ENCODE assay signal across 9 cellular contexts in the genomic region with DNA sequence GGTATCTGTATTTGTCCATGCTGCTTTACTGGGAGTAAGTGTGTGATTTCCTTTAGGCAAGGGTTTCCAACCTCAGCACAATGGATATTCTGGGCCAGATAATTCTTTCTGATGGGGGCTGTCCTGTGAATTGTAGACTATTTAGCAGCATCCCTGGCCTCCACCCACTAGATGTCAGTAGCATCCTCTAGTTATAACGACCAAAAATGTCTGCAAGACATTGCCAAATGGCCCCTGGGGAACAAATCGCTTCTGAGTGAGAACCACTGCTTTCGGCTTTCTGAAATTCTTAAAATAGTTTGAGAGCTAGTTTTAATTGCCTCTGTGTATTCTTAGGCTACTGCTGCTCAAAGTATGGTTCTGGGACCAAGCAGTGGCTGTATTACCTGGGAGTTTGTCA.
DNase-seq lines count a peak whose midpoint lies in the region; ATAC-seq, FAIRE-seq and TF ChIP-seq lines count a peak whose summit lies in the region.
"Had no signal": no experiment of that assay in that cellular context is flagged by ENCODE, and none has a peak within 500 bp of the region (broad histone marks: within the 10 kb centered on the region; RNA-seq: fewer than 3 reads in every experiment).

No MANE protein-coding gene starts in this region.

- H3F3A ChIP-seq in MM.1S (ENCODE audit: insufficient read depth, low read length), result no peaks in the 10 kb centered on the region

- H3K79me2 ChIP-seq in HepG2 (ENCODE audit: insufficient read depth, low read length) (no peaks in the 10 kb centered on the region), MM.1S (ENCODE audit: low read length) (no peaks in the 10 kb centered on the region)
- H3K79me2 ChIP-seq: parathyroid adenoma had no signal

- no peaks in the 10 kb centered on the region for H3K9me3 Mint-ChIP-seq in type B pancreatic cell

- TF ChIP-seq CTCF in HepG2 (CRISPR knock-in tag; IDR thresholded peaks at IDR 0.05) (no peak), right lobe of liver (IDR thresholded peaks at IDR 0.05) (peak in 2 of 4 donors; percentile 11 to 12), MM.1S (IDR thresholded peaks at IDR 0.05; ENCODE audit: low read length) (peak; percentile 44), type B pancreatic cell (conservative IDR thresholded peaks at IDR 0.05) (peak; percentile 45), suprapubic skin (IDR thresholded peaks at IDR 0.05) (no peak)

- H3K9me2 ChIP-seq in MM.1S (replicated peaks; ENCODE audit: insufficient read depth, low read length), result no peaks in the 10 kb centered on the region

- no TSS peak for BruUV-seq in HepG2 (replicated peaks; lab: Mats Ljungman, UMichigan)

- POLR2A ChIA-PET in HepG2 (lab: Yijun Ruan, JAX), result no interaction called here

- intact Hi-C loops in HepG2 (cut with micrococcal nuclease; ENCODE audit: unreplicated experiment), result no loop called here
- intact Hi-C loops in right lobe of liver (cut with DNase I), result no loop called here

- TF ChIP-seq POLR2A in HepG2 (IDR thresholded peaks at IDR 0.05; ENCODE audit: insufficient read depth in 1 of 2, low read depth in 2 of 2, low read length in 2 of 2) (no peak), right lobe of liver (IDR thresholded peaks at IDR 0.05) (no peak), suprapubic skin (IDR thresholded peaks at IDR 0.05) (no peak)

- no peaks in the 10 kb centered on the region for H3K4me1 Mint-ChIP-seq in type B pancreatic cell (ENCODE audit: unreplicated experiment)

- DNase-seq in HepG2 (ENCODE audit: low spot score), result no peak
- DNase-seq in right lobe of liver, result no peak
- DNase-seq in MM.1S, result peak; percentile 22
- no peak for DNase-seq in epithelial cell of prostate (ENCODE audit: low read depth, low spot score)
- no peak for DNase-seq in type B pancreatic cell (ENCODE audit: extremely low spot score, unreplicated experiment)
- DNase-seq in suprapubic skin (ENCODE audit: low spot score in 2 of 2), result no peak
- no peak for DNase-seq in NCI-H1417 (lab: John Stamatoyannopoulos, UW)

- in situ Hi-C loops in HepG2 (cut with HindIII; ENCODE audit: extremely low pct_ligation_motif_present, low pct_unique_long_range_greater_than_20kb), result no loop called here

- 0% methylated on average over 1 of the region's 3 CpGs for WGBS in HepG2 (ENCODE audit: low lambda C conversion rate)
- 48% methylated on average over 3 of the region's 3 CpGs for WGBS in right lobe of liver (ENCODE audit: insufficient coverage, low coverage, low lambda C conversion rate, missing lambda C conversion rate)
- WGBS in suprapubic skin, result 17% methylated on average over 2 of the region's 3 CpGs

- H2AFZ ChIP-seq in HepG2 (ENCODE audit: low read length) (no peak overlapping the region), MM.1S (ENCODE audit: low read length) (peak overlapping the region; percentile 29; the same call in 1 of the 2 replicates)
- H2AFZ ChIP-seq: parathyroid adenoma had no signal

- TF ChIP-seq RAD21 in HepG2 (CRISPR knock-in tag; IDR thresholded peaks at IDR 0.05), result no peak

- no peaks in the 10 kb centered on the region for H3K36me3 Mint-ChIP-seq in type B pancreatic cell

- H4K20me1 ChIP-seq in HepG2 (ENCODE audit: insufficient read depth, low read length) (no peaks in the 10 kb centered on the region), MM.1S (ENCODE audit: insufficient read depth, low read length) (no peaks in the 10 kb centered on the region)

- TF ChIP-seq EP300 in HepG2 (IDR thresholded peaks at IDR 0.05; ENCODE audit: low read depth in 2 of 2, low read length in 2 of 2), result no peak
- TF ChIP-seq EP300 in HepG2 (CRISPR knock-in tag; IDR thresholded peaks at IDR 0.05; ENCODE audit: borderline replicate concordance), result no peak
- TF ChIP-seq EP300 in suprapubic skin (IDR thresholded peaks at IDR 0.05), result no peak

- H3K36me3 ChIP-seq in HepG2 (replicated peaks in 1 of 2; ENCODE audit: control insufficient read depth in 1 of 2, insufficient read depth in 2 of 2, low read length in 2 of 2) (no peaks in the 10 kb centered on the region), right lobe of liver (no peaks in the 10 kb centered on the region), MM.1S (replicated peaks; ENCODE audit: insufficient read depth, low read length) (no peaks in the 10 kb centered on the region), suprapubic skin (no peaks in the 10 kb centered on the region)

- H3K27me3 ChIP-seq in HepG2 (ENCODE audit: control insufficient read depth in 1 of 2, insufficient read depth in 2 of 2, low read length in 2 of 2) (no peaks in the 10 kb centered on the region), right lobe of liver (no peaks in the 10 kb centered on the region), MM.1S (replicated peaks; ENCODE audit: insufficient read depth, low read length) (no peaks in the 10 kb centered on the region), suprapubic skin (no peaks in the 10 kb centered on the region)

- H3K4me3 ChIP-seq in HepG2 (replicated peaks in 1 of 3; ENCODE audit: insufficient read depth in 1 of 3, low read depth in 2 of 3, low read length in 3 of 3) (no peak overlapping the region), right lobe of liver (no peak overlapping the region), MM.1S (ENCODE audit: low read length) (no peak overlapping the region), suprapubic skin (no peak overlapping the region)

- H3K27me3 Mint-ChIP-seq in type B pancreatic cell, result peaks cover 3% of the 10 kb centered on the region

- H3K9ac ChIP-seq in HepG2 (ENCODE audit: insufficient read depth, low read depth, low read length), result no peak overlapping the region
- no peak overlapping the region for H3K9ac ChIP-seq in MM.1S (ENCODE audit: low read length)
- H3K9ac ChIP-seq: parathyroid adenoma had no signal

- no peak overlapping the region for H3K4me3 Mint-ChIP-seq in type B pancreatic cell

- H3K9me3 ChIP-seq in HepG2 (ENCODE audit: low read length) (no peaks in the 10 kb centered on the region), right lobe of liver (no peaks in the 10 kb centered on the region), MM.1S (replicated peaks; ENCODE audit: insufficient read depth, low read length) (no peaks in the 10 kb centered on the region), suprapubic skin (no peaks in the 10 kb centered on the region)

- H3K27ac Mint-ChIP-seq in type B pancreatic cell, result no peak overlapping the region

- no peak for ATAC-seq in HepG2
- ATAC-seq in right lobe of liver, result no peak
- ATAC-seq in GM21619 (IDR thresholded peaks at IDR 0.05; ENCODE audit: unreplicated experiment), result no peak

- FAIRE-seq in HepG2 (lab: Jason Lieb, UNC), result no peak

- H3K4me1 ChIP-seq in HepG2 (ENCODE audit: insufficient read depth, low read length) (no peaks in the 10 kb centered on the region), right lobe of liver (no peaks in the 10 kb centered on the region), MM.1S (ENCODE audit: low read length) (no peaks in the 10 kb centered on the region), suprapubic skin (no peaks in the 10 kb centered on the region)
- H3K4me1 ChIP-seq: parathyroid adenoma had no signal

- H3K4me2 ChIP-seq in HepG2 (ENCODE audit: low read depth, low read length) (no peak overlapping the region), MM.1S (ENCODE audit: low read depth, low read length) (no peak overlapping the region)

- CTCF ChIA-PET in HepG2 (lab: Yijun Ruan, JAX; ENCODE audit: low intra/inter-chr PET ratio, low total read pairs), result no interaction called here

- no peak overlapping the region for H3K27ac ChIP-seq in HepG2 (ENCODE audit: extremely low read length, insufficient read depth, low read length)
- H3K27ac ChIP-seq in right lobe of liver, result no peak overlapping the region
- no peak overlapping the region for H3K27ac ChIP-seq in MM.1S (ENCODE audit: low read length)
- H3K27ac ChIP-seq in epithelial cell of prostate, result peak overlapping the region; percentile 72
- H3K27ac ChIP-seq in suprapubic skin, result no peak overlapping the region
- H3K27ac ChIP-seq: parathyroid adenoma had no signal

TF ChIP-seq in HepG2, 621 proteins besides CTCF, POLR2A, EP300 and RAD21 (continues in another document):
- TF ChIP-seq ZNF703 (CRISPR knock-in tag; IDR thresholded peaks at IDR 0.05; ENCODE audit: borderline replicate concordance) (no peak), MLX (CRISPR knock-in tag; IDR thresholded peaks at IDR 0.05) (no peak), MXD4 (CRISPR knock-in tag; IDR thresholded peaks at IDR 0.05) (no peak), ZNF839 (CRISPR knock-in tag; IDR thresholded peaks at IDR 0.05; ENCODE audit: borderline replicate concordance) (no peak), STAG1 (CRISPR knock-in tag; IDR thresholded peaks at IDR 0.05) (0 out of 2 replicates have a peak, but pooled peaks have one; percentile 6), JUND (CRISPR knock-in tag; IDR thresholded peaks at IDR 0.05) (no peak), SPEN (CRISPR knock-in tag; IDR thresholded peaks at IDR 0.05; ENCODE audit: low read depth) (no peak), ZNF572 (CRISPR knock-in tag; IDR thresholded peaks at IDR 0.05) (no peak)
- TF ChIP-seq, protein P1, sequence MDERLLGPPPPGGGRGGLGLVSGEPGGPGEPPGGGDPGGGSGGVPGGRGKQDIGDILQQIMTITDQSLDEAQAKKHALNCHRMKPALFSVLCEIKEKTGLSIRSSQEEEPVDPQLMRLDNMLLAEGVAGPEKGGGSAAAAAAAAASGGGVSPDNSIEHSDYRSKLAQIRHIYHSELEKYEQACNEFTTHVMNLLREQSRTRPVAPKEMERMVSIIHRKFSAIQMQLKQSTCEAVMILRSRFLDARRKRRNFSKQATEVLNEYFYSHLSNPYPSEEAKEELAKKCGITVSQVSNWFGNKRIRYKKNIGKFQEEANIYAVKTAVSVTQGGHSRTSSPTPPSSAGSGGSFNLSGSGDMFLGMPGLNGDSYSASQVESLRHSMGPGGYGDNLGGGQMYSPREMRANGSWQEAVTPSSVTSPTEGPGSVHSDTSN (CRISPR knock-in tag; IDR thresholded peaks at IDR 0.05), result no peak

Comparison
In these comparisons a context has a peak if more than half of its experiments do, and no peak if none do; other contexts are left out.
1. CTCF ChIP-seq: peak in MM.1S (single experiment) and type B pancreatic cell (single experiment); none in HepG2 (single experiment) and suprapubic skin (0 of 2).